15 cellular contexts compared by ENCODE assay signal in genomic region chr10:80412521-80412920, GRCh38. TPM values are rescaled to one million over a fixed set of nuclear protein-coding genes. Genes with fewer than 3 reads are reported as not detected.
DNase-seq lines count a peak whose midpoint lies in the region; ATAC-seq and TF ChIP-seq lines count a peak whose summit lies in the region.
"Had no signal": no experiment of that assay in that cellular context is flagged by ENCODE, and none has a peak within 500 bp of the region (broad histone marks: within the 10 kb centered on the region; RNA-seq: fewer than 3 reads in every experiment).

No MANE protein-coding gene starts in this region.

- ATAC-seq in Right ventricle myocardium superior (ENCODE audit: poor library complexity) (no peak), upper lobe of right lung (no peak), GM21526 (IDR thresholded peaks at IDR 0.05; ENCODE audit: low FRiP score, unreplicated experiment) (no peak)
- ATAC-seq: WTC11 had no signal

- no peak overlapping the region for H3K4me3 ChIP-seq in right atrium auricular region
- no peak overlapping the region for H3K4me3 ChIP-seq in upper lobe of right lung
- H3K4me3 ChIP-seq: spleen had no signal

- H3K36me3 Mint-ChIP-seq in brain (no peaks in the 10 kb centered on the region), nephron (ENCODE audit: low read depth) (no peaks in the 10 kb centered on the region)
- H3K36me3 Mint-ChIP-seq: WTC11 had no signal

- H3K27ac ChIP-seq in right atrium auricular region (peak overlapping the region; percentile 58 to 62), upper lobe of right lung (peak overlapping the region; percentile 51)
- H3K27ac ChIP-seq: spleen had no signal

- TF ChIP-seq CTCF in right atrium auricular region (IDR thresholded peaks at IDR 0.05) (no peak), brain (conservative IDR thresholded peaks at IDR 0.05) (no peak), nephron (IDR thresholded peaks at IDR 0.05; ENCODE audit: unreplicated experiment in 3 of 3) (no peak), upper lobe of right lung (IDR thresholded peaks at IDR 0.05) (no peak)

- DNase-seq in right atrium auricular region (ENCODE audit: low spot score) (no peak), Right ventricle myocardium superior (no peak), upper lobe of right lung (no peak), hepatic stellate cell (ENCODE audit: low spot score) (no peak), T-helper 9 cell (no peak)
- DNase-seq: activated CD8-positive, alpha-beta memory T cell treated with anti-CD3 and anti-CD28 coated beads, Interleukin-2, amount 50 U/mL, for 48 hours; cortex of kidney; MM.1S; spleen had no signal

- H3K27me3 ChIP-seq in right atrium auricular region (no peaks in the 10 kb centered on the region), upper lobe of right lung (no peaks in the 10 kb centered on the region)

- intact Hi-C loops in Right ventricle myocardium superior (cut with DNase I) = no loop called here
- intact Hi-C loops in upper lobe of right lung (cut with DNase I) = no loop called here

- H3K4me3 Mint-ChIP-seq in brain (peak overlapping the region in 4 of 5 experiments; percentile 15 to 61 (median 39)), nephron (peak overlapping the region; percentile 45 to 82 (median 49))
- H3K4me3 Mint-ChIP-seq: WTC11 had no signal

- H3K36me3 ChIP-seq in right atrium auricular region = no peaks in the 10 kb centered on the region
- no peaks in the 10 kb centered on the region for H3K36me3 ChIP-seq in upper lobe of right lung
- H3K36me3 ChIP-seq: spleen had no signal

- peaks cover 93% of the 10 kb centered on the region for H3K4me1 Mint-ChIP-seq in brain
- H3K4me1 Mint-ChIP-seq in nephron = peaks cover 88% of the 10 kb centered on the region

- peak overlapping the region; percentile 5 to 98 (median 32) for H3K27ac Mint-ChIP-seq in brain
- peak overlapping the region; percentile 92 to 98 (median 98) for H3K27ac Mint-ChIP-seq in nephron
- H3K27ac Mint-ChIP-seq: WTC11 had no signal

- H3K9me3 ChIP-seq in right atrium auricular region = no peaks in the 10 kb centered on the region
- no peaks in the 10 kb centered on the region for H3K9me3 ChIP-seq in upper lobe of right lung
- H3K9me3 ChIP-seq: spleen had no signal

- H3K9me3 Mint-ChIP-seq in brain = peaks cover 0 to 5% (median 0%) of the 10 kb centered on the region in 5 experiments
- H3K9me3 Mint-ChIP-seq in nephron = no peaks in the 10 kb centered on the region
- H3K9me3 Mint-ChIP-seq: WTC11 had no signal

- H3K4me1 ChIP-seq in right atrium auricular region = peaks cover 0 to 86% of the 10 kb centered on the region in 2 donors
- H3K4me1 ChIP-seq in upper lobe of right lung = peaks cover 45% of the 10 kb centered on the region

- peaks cover 6% of the 10 kb centered on the region for H3K27me3 Mint-ChIP-seq in brain
- H3K27me3 Mint-ChIP-seq in nephron (ENCODE audit: low read depth) = no peaks in the 10 kb centered on the region

RNA-seq across cellular contexts. Expression of gene PRXL2A, which starts 4.2 kb away (rescaled TPM):
- total RNA-seq in right atrium auricular region = 10 to 100 TPM; 42.8 to 81.2 TPM
- total RNA-seq in Right ventricle myocardium superior = 110 TPM
- 178 TPM for polyA plus RNA-seq in brain (ENCODE audit: insufficient read depth, low read depth, low replicate concordance)
- 52.9 TPM for total RNA-seq in upper lobe of right lung

RNA-seq across cellular contexts. Expression of gene TSPAN14, which starts 41.6 kb away (rescaled TPM):
- total RNA-seq in right atrium auricular region = 10 to 100 TPM; 24.2 to 34.7 TPM
- total RNA-seq in Right ventricle myocardium superior = 36.6 TPM
- 70.4 TPM for polyA plus RNA-seq in brain (ENCODE audit: insufficient read depth, low read depth, low replicate concordance)
- total RNA-seq in upper lobe of right lung = 157 TPM

RNA-seq across cellular contexts. Expression of gene DYDC2, which starts 55.9 kb away (rescaled TPM):
- total RNA-seq in right atrium auricular region = not detected
- not detected for total RNA-seq in Right ventricle myocardium superior
- 1.2 TPM for polyA plus RNA-seq in brain (ENCODE audit: insufficient read depth, low read depth, low replicate concordance)
- not detected for total RNA-seq in upper lobe of right lung
- total RNA-seq: HT-29, mesenteric fat pad, spleen had no signal
- polyA plus RNA-seq: spleen had no signal

RNA-seq across cellular contexts. Expression of gene DYDC1, which starts 56.0 kb away (rescaled TPM):
- total RNA-seq in right atrium auricular region (not detected), Right ventricle myocardium superior (not detected), upper lobe of right lung (not detected)
- not detected for polyA plus RNA-seq in brain (ENCODE audit: insufficient read depth, low read depth, low replicate concordance)
- total RNA-seq: HT-29, mesenteric fat pad, spleen had no signal
- polyA plus RNA-seq: spleen had no signal
